In genomic region chr12:24177889-24178288, GRCh38 we compare ENCODE assay signal across 13 cellular contexts.
DNase-seq lines count a peak whose midpoint lies in the region; ATAC-seq and TF ChIP-seq lines count a peak whose summit lies in the region.
"Had no signal": no experiment of that assay in that cellular context is flagged by ENCODE, and none has a peak within 500 bp of the region (broad histone marks: within the 10 kb centered on the region; RNA-seq: fewer than 3 reads in every experiment).

No MANE protein-coding gene starts in this region.

- no peak overlapping the region for H2AFZ ChIP-seq in GM23338

- in situ Hi-C loops in brain microvascular endothelial cell (cut with HindIII; ENCODE audit: low pct_ligation_motif_present, low sequenced_read_pairs) = no loop called here

- no peaks in the 10 kb centered on the region for H3K36me3 Mint-ChIP-seq in GM23338 (ENCODE audit: low read depth)

- H3K27ac ChIP-seq in brain microvascular endothelial cell (no peak overlapping the region), GM23338 (ENCODE audit: low read depth) (no peak overlapping the region)

- no peaks in the 10 kb centered on the region for H3F3A ChIP-seq in GM23338 (replicated peaks; ENCODE audit: low read depth)

- no peak overlapping the region for H3K4me3 ChIP-seq in brain microvascular endothelial cell (ENCODE audit: low read depth, low read length)
- no peak overlapping the region for H3K4me3 ChIP-seq in GM23338
- H3K4me3 ChIP-seq: smooth muscle cell had no signal

- H3K4me3 Mint-ChIP-seq in GM23338 = no peak overlapping the region
- H3K4me3 Mint-ChIP-seq: nephron had no signal

- H4K20me1 ChIP-seq in GM23338 (replicated peaks; ENCODE audit: insufficient read depth) = no peaks in the 10 kb centered on the region

- H3K9me3 Mint-ChIP-seq in GM23338 = no peaks in the 10 kb centered on the region
- H3K9me3 Mint-ChIP-seq: nephron had no signal

- DNase-seq in astrocyte of the hippocampus (ENCODE audit: low read depth, low spot score) (peak; percentile 39), brain microvascular endothelial cell (no peak), GM23338 (ENCODE audit: low spot score) (no peak), anterior cingulate cortex (lab: John Stamatoyannopoulos, UW) (no peak), HCEC 1CT (no peak)
- DNase-seq: activated CD4-positive, alpha-beta T cell treated with anti-CD3 and anti-CD28 coated beads for 1 hour; kidney; NCI-H2029 had no signal

- no peak overlapping the region for H3K27ac Mint-ChIP-seq in GM23338
- H3K27ac Mint-ChIP-seq: nephron had no signal

- H3K4me1 ChIP-seq in GM23338 (ENCODE audit: insufficient read depth) = peaks cover 2% of the 10 kb centered on the region

- H3K9me2 ChIP-seq in GM23338 (ENCODE audit: insufficient read depth) = no peaks in the 10 kb centered on the region

- no peaks in the 10 kb centered on the region for H3K79me2 ChIP-seq in GM23338 (replicated peaks; ENCODE audit: insufficient read depth)

- no peaks in the 10 kb centered on the region for H3K36me3 ChIP-seq in brain microvascular endothelial cell (replicated peaks)
- no peaks in the 10 kb centered on the region for H3K36me3 ChIP-seq in GM23338 (ENCODE audit: insufficient read depth)

- ATAC-seq in GM18909 (IDR thresholded peaks at IDR 0.05; ENCODE audit: poor library complexity, unreplicated experiment) (peak; percentile 80), GM21717 (IDR thresholded peaks at IDR 0.05; ENCODE audit: unreplicated experiment) (peak; percentile 84), HG03108 (IDR thresholded peaks at IDR 0.05; ENCODE audit: unreplicated experiment) (peak; percentile 70), GM23338 (no peak)

- peaks cover 6% of the 10 kb centered on the region for H3K4me1 Mint-ChIP-seq in GM23338
- H3K4me1 Mint-ChIP-seq: nephron had no signal

- peaks cover 2% of the 10 kb centered on the region for H3K27me3 Mint-ChIP-seq in GM23338 (ENCODE audit: insufficient read depth, low read depth, poor library complexity)

- no peak for TF ChIP-seq CTCF in brain microvascular endothelial cell (IDR thresholded peaks at IDR 0.05; ENCODE audit: low read depth, low read length, missing control alignments)
- no peak for TF ChIP-seq CTCF in GM23338 (conservative IDR thresholded peaks at IDR 0.05; ENCODE audit: low read depth in 2 of 2)

- H3K4me2 ChIP-seq in GM23338 = no peak overlapping the region
- H3K4me2 ChIP-seq: smooth muscle cell had no signal

- no peaks in the 10 kb centered on the region for H3K27me3 ChIP-seq in brain microvascular endothelial cell (replicated peaks)
- no peaks in the 10 kb centered on the region for H3K27me3 ChIP-seq in GM23338 (ENCODE audit: insufficient read depth)

TF ChIP-seq in GM23338, 12 proteins besides CTCF, POLR2A, EP300 and RAD21 (continues in another document):
- TF ChIP-seq REST (IDR thresholded peaks at IDR 0.05; ENCODE audit: unreplicated experiment) (no peak), ZNF114 (CRISPR knock-in tag; IDR thresholded peaks at IDR 0.05) (no peak), ETS1 (IDR thresholded peaks at IDR 0.05) (no peak), NANOG (IDR thresholded peaks at IDR 0.05; ENCODE audit: borderline replicate concordance) (no peak), EZH2 (IDR thresholded peaks at IDR 0.05; ENCODE audit: low read depth, unreplicated experiment) (no peak), STAT1 (IDR thresholded peaks at IDR 0.05; ENCODE audit: unreplicated experiment) (no peak), EZH2phosphoT487 (IDR thresholded peaks at IDR 0.05; ENCODE audit: unreplicated experiment) (no peak), POLR2AphosphoS5 (IDR thresholded peaks at IDR 0.05; ENCODE audit: low read depth) (no peak)
- TF ChIP-seq, protein P1, sequence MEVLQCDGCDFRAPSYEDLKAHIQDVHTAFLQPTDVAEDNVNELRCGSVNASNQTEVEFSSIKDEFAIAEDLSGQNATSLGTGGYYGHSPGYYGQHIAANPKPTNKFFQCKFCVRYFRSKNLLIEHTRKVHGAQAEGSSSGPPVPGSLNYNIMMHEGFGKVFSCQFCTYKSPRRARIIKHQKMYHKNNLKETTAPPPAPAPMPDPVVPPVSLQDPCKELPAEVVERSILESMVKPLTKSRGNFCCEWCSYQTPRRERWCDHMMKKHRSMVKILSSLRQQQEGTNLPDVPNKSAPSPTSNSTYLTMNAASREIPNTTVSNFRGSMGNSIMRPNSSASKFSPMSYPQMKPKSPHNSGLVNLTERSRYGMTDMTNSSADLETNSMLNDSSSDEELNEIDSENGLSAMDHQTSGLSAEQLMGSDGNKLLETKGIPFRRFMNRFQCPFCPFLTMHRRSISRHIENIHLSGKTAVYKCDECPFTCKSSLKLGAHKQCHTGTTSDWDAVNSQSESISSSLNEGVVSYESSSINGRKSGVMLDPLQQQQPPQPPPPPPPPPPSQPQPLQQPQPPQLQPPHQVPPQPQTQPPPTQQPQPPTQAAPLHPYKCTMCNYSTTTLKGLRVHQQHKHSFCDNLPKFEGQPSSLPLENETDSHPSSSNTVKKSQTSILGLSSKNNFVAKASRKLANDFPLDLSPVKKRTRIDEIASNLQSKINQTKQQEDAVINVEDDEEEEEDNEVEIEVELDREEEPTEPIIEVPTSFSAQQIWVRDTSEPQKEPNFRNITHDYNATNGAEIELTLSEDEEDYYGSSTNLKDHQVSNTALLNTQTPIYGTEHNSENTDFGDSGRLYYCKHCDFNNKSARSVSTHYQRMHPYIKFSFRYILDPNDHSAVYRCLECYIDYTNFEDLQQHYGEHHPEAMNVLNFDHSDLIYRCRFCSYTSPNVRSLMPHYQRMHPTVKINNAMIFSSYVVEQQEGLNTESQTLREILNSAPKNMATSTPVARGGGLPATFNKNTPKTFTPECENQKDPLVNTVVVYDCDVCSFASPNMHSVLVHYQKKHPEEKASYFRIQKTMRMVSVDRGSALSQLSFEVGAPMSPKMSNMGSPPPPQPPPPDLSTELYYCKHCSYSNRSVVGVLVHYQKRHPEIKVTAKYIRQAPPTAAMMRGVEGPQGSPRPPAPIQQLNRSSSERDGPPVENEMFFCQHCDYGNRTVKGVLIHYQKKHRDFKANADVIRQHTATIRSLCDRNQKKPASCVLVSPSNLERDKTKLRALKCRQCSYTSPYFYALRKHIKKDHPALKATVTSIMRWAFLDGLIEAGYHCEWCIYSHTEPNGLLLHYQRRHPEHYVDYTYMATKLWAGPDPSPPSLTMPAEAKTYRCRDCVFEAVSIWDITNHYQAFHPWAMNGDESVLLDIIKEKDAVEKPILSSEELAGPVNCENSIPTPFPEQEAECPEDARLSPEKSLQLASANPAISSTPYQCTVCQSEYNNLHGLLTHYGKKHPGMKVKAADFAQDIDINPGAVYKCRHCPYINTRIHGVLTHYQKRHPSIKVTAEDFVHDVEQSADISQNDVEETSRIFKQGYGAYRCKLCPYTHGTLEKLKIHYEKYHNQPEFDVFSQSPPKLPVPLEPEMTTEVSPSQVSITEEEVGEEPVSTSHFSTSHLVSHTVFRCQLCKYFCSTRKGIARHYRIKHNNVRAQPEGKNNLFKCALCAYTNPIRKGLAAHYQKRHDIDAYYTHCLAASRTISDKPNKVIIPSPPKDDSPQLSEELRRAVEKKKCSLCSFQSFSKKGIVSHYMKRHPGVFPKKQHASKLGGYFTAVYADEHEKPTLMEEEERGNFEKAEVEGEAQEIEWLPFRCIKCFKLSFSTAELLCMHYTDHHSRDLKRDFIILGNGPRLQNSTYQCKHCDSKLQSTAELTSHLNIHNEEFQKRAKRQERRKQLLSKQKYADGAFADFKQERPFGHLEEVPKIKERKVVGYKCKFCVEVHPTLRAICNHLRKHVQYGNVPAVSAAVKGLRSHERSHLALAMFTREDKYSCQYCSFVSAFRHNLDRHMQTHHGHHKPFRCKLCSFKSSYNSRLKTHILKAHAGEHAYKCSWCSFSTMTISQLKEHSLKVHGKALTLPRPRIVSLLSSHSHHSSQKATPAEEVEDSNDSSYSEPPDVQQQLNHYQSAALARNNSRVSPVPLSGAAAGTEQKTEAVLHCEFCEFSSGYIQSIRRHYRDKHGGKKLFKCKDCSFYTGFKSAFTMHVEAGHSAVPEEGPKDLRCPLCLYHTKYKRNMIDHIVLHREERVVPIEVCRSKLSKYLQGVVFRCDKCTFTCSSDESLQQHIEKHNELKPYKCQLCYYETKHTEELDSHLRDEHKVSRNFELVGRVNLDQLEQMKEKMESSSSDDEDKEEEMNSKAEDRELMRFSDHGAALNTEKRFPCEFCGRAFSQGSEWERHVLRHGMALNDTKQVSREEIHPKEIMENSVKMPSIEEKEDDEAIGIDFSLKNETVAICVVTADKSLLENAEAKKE (CRISPR knock-in tag; IDR thresholded peaks at IDR 0.05) = no peak
